ENCODE assay signal across 8 cellular contexts in the genomic region with DNA sequence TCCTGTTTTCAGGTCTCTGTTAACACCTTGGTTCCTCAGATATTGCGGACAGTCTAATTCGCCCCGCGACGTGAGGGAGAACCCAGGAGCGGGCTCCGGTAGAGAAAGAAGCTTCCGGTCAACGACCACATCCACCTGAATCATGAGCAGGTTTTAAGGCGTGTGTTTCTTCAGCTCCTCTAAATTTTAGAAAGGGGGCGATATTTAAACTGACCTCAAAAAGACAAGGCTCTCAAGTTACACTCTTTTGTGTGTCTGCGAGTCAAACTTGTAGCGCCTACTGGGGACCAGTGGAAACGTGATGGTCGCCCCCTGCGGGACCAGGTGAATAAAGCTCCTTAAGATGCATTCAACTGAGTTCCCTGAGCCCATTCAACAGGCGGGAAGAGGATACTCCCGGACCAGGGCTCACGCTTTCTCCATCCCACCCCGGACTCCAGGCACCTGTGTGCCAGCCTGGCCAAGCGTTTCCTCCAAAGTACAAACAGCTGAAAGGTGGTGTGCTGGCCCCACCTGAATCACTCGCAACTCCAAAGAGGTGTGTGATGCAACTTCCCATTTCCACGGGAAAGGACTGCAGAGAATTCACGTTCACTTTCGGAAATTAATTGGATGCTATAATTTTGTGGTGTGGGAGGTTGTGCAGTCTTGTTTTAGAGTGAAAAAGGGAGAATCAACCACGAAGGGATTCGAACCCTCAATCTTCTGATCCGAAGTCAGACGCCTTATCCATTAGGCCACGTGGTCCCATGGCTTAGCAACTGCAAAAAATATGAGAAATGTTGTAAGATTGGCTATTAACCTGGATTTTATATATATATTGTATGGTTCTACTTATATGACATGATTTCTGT. TPM values are rescaled to one million over a fixed set of nuclear protein-coding genes. Genes with fewer than 3 reads are reported as not detected.
DNase-seq lines count a peak whose midpoint lies in the region; ATAC-seq and TF ChIP-seq lines count a peak whose summit lies in the region.

No MANE protein-coding gene starts in this region.

- POLR2A ChIA-PET in RWPE1 (lab: Yijun Ruan, JAX; ENCODE audit: low non-redundant PET): interaction anchor here (0.5 kb wide), 1 partner anchor 316 kb away, joined by 3 read pairs; no protein-coding TSS in a partner anchor

- CTCF ChIA-PET in RWPE1 (lab: Yijun Ruan, JAX): interaction anchor here (0.6 to 1.3 kb wide), 17 partner anchors 9 to 295 kb away, joined by 3 to 7 read pairs (median 4); no protein-coding TSS in a partner anchor
- CTCF ChIA-PET in activated naive CD4-positive, alpha-beta T cell treated with anti-CD3 and anti-CD28 coated beads for 36 hours (lab: Charles Lee): interaction anchor here (0.6 to 1.2 kb wide), 4 partner anchors 14 to 176 kb away, joined by 3 read pairs; no protein-coding TSS in a partner anchor

- DNase-seq in CD1c-positive myeloid dendritic cell (ENCODE audit: extremely low spot score) (peak; percentile 36), GM20000 (ENCODE audit: low spot score) (peak; percentile 52), KG1 (lab: John Stamatoyannopoulos, UW) (peak; percentile 83), RWPE1 (ENCODE audit: low spot score) (peak; percentile 80), hepatic stellate cell (ENCODE audit: low spot score) (peak; percentile 12), skeletal muscle cell (ENCODE audit: low read depth) (peak; percentile 65)
- peak; percentile 80 for DNase-seq in activated naive CD4-positive, alpha-beta T cell treated with anti-CD3 and anti-CD28 coated beads for 36 hours

- peak overlapping the region; percentile 80 for H3K27ac Mint-ChIP-seq in activated naive CD4-positive, alpha-beta T cell treated with anti-CD3 and anti-CD28 coated beads for 36 hours

- TF ChIP-seq CTCF in GM20000 (IDR thresholded peaks at IDR 0.05; ENCODE audit: extremely low read depth, missing control alignments): peak; percentile 38
- peak; percentile 62 for TF ChIP-seq CTCF in RWPE1 (conservative IDR thresholded peaks at IDR 0.05; ENCODE audit: low read depth)

- H3K4me3 ChIP-seq in skeletal muscle cell (ENCODE audit: low read depth, low read length): peak overlapping the region; percentile 27

- peaks cover 30% of the 10 kb centered on the region for H3K27me3 Mint-ChIP-seq in activated naive CD4-positive, alpha-beta T cell treated with anti-CD3 and anti-CD28 coated beads for 36 hours (ENCODE audit: low read depth)

- intact Hi-C loops in activated naive CD4-positive, alpha-beta T cell treated with anti-CD3 and anti-CD28 coated beads for 36 hours (cut with micrococcal nuclease): loop anchor here (1.0 to 5.0 kb wide), 4 partner anchors 46 to 400 kb away; a partner anchor contains a TSS

- peaks cover 27% of the 10 kb centered on the region for H3K4me1 Mint-ChIP-seq in activated naive CD4-positive, alpha-beta T cell treated with anti-CD3 and anti-CD28 coated beads for 36 hours (ENCODE audit: low read depth)

- peak overlapping the region; percentile 91 for H3K4me3 Mint-ChIP-seq in activated naive CD4-positive, alpha-beta T cell treated with anti-CD3 and anti-CD28 coated beads for 36 hours

- H3K9me3 Mint-ChIP-seq in activated naive CD4-positive, alpha-beta T cell treated with anti-CD3 and anti-CD28 coated beads for 36 hours: peaks cover 2% of the 10 kb centered on the region

- H3K27ac ChIP-seq in RWPE1: no peak overlapping the region

- no peak for ATAC-seq in GM19463 (IDR thresholded peaks at IDR 0.05; ENCODE audit: unreplicated experiment)

- H3K36me3 Mint-ChIP-seq in activated naive CD4-positive, alpha-beta T cell treated with anti-CD3 and anti-CD28 coated beads for 36 hours (ENCODE audit: low read depth): no peaks in the 10 kb centered on the region

RNA-seq across cellular contexts. Expression of a gene that starts 17.0 kb away (rescaled TPM):
- total RNA-seq in activated naive CD4-positive, alpha-beta T cell treated with anti-CD3 and anti-CD28 coated beads for 36 hours: not detected

RNA-seq across cellular contexts. Expression of a gene that starts 27.1 kb away (rescaled TPM):
- total RNA-seq in activated naive CD4-positive, alpha-beta T cell treated with anti-CD3 and anti-CD28 coated beads for 36 hours: not detected

Comparison
In these comparisons a context has a peak if more than half of its experiments do, and no peak if none do; other contexts are left out.
1. DNase-seq: peak in every context shown above with its lines; median percentile 83 in KG1; 80 in RWPE1; 80 in activated naive CD4-positive, alpha-beta T cell treated with anti-CD3 and anti-CD28 coated beads for 36 hours; 65 in skeletal muscle cell; 52 in GM20000; 36 in CD1c-positive myeloid dendritic cell; 12 in hepatic stellate cell.